ENCODE assay signal across 10 cellular contexts in genomic region chr11:16946477-16947282, GRCh38.
DNase-seq lines count a peak whose midpoint lies in the region; ATAC-seq lines count a peak whose summit lies in the region.
"Had no signal": no experiment of that assay in that cellular context is flagged by ENCODE, and none has a peak within 500 bp of the region (broad histone marks: within the 10 kb centered on the region; RNA-seq: fewer than 3 reads in every experiment).

No MANE protein-coding gene starts in this region.

- H3K4me1 ChIP-seq in HAP-1: peaks cover 18% of the 10 kb centered on the region
- H3K4me1 ChIP-seq: foreskin keratinocyte had no signal

- CTCF ChIA-PET in activated CD4-positive, alpha-beta memory T cell treated with anti-CD3 and anti-CD28 coated beads for 36 hours (lab: Charles Lee): interaction anchor here (0.6 to 3.7 kb wide), 8 partner anchors 10 to 160 kb away, joined by 3 to 29 read pairs (median 4); partner anchors contain the start of gene RPS13
- CTCF ChIA-PET in activated CD4-positive, alpha-beta memory T cell treated with anti-CD3 and anti-CD28 coated beads, Interleukin-2, amount 10 ng/mL, durations not matched to agents 7 days and 5 days (lab: Charles Lee): interaction anchor here (0.6 to 4.1 kb wide), 7 partner anchors 9 to 277 kb away, joined by 3 to 18 read pairs (median 4); no protein-coding TSS in a partner anchor

- no peak overlapping the region for H3K27ac Mint-ChIP-seq in activated CD4-positive, alpha-beta memory T cell treated with anti-CD3 and anti-CD28 coated beads for 36 hours
- no peak overlapping the region for H3K27ac Mint-ChIP-seq in activated CD4-positive, alpha-beta memory T cell treated with anti-CD3 and anti-CD28 coated beads, Interleukin-2, amount 10 ng/mL, durations not matched to agents 7 days and 5 days

- no peak overlapping the region for H3K4me3 Mint-ChIP-seq in activated CD4-positive, alpha-beta memory T cell treated with anti-CD3 and anti-CD28 coated beads for 36 hours
- no peak overlapping the region for H3K4me3 Mint-ChIP-seq in activated CD4-positive, alpha-beta memory T cell treated with anti-CD3 and anti-CD28 coated beads, Interleukin-2, amount 10 ng/mL, durations not matched to agents 7 days and 5 days

- ATAC-seq in HG02852 (IDR thresholded peaks at IDR 0.05; ENCODE audit: unreplicated experiment): peak; percentile 61
- peak; percentile 60 for ATAC-seq in stimulated activated naive CD8-positive, alpha-beta T cell treated with anti-CD3 and anti-CD28 coated beads, Interleukin-15, Interleukin-2, amounts not matched to agents 100 U/mL and 50 U/mL, for 24 hours

- no peaks in the 10 kb centered on the region for H3K36me3 ChIP-seq in HAP-1 (replicated peaks)
- H3K36me3 ChIP-seq: MG63 had no signal

- in situ Hi-C loops in HAP-1 (cut with MboI; ENCODE audit: low sequenced_read_pairs): loop anchor here (10.0 kb wide), 1 partner anchor 128 kb away; the partner anchor contains the start of gene RPS13

- no peaks in the 10 kb centered on the region for H3K9me3 ChIP-seq in HAP-1
- H3K9me3 ChIP-seq: MG63 had no signal

- no peaks in the 10 kb centered on the region for H3K27me3 Mint-ChIP-seq in activated CD4-positive, alpha-beta memory T cell treated with anti-CD3 and anti-CD28 coated beads for 36 hours
- no peaks in the 10 kb centered on the region for H3K27me3 Mint-ChIP-seq in activated CD4-positive, alpha-beta memory T cell treated with anti-CD3 and anti-CD28 coated beads, Interleukin-2, amount 10 ng/mL, durations not matched to agents 7 days and 5 days

- H3K27me3 ChIP-seq in HAP-1 (ENCODE audit: low read depth): no peaks in the 10 kb centered on the region
- H3K27me3 ChIP-seq: foreskin keratinocyte, MG63 had no signal

- peak; percentile 22 for DNase-seq in activated CD4-positive, alpha-beta memory T cell treated with anti-CD3 and anti-CD28 coated beads for 36 hours
- no peak for DNase-seq in activated CD4-positive, alpha-beta memory T cell treated with anti-CD3 and anti-CD28 coated beads, Interleukin-2, amount 10 ng/mL, durations not matched to agents 7 days and 5 days
- peak; percentile 24 for DNase-seq in NCI-H69 (lab: John Stamatoyannopoulos, UW)
- DNase-seq in stimulated activated naive CD8-positive, alpha-beta T cell treated with anti-CD3 and anti-CD28 coated beads, Interleukin-15, Interleukin-2, amounts not matched to agents 100 U/mL and 50 U/mL, for 24 hours: no peak
- no peak for DNase-seq in NK-92 (lab: John Stamatoyannopoulos, UW; ENCODE audit: unreplicated experiment)
- no peak for DNase-seq in HAP-1 (ENCODE audit: low spot score in 2 of 2)
- no peak for DNase-seq in LoVo (ENCODE audit: low spot score)

- H3K36me3 Mint-ChIP-seq in activated CD4-positive, alpha-beta memory T cell treated with anti-CD3 and anti-CD28 coated beads for 36 hours: no peaks in the 10 kb centered on the region
- no peaks in the 10 kb centered on the region for H3K36me3 Mint-ChIP-seq in activated CD4-positive, alpha-beta memory T cell treated with anti-CD3 and anti-CD28 coated beads, Interleukin-2, amount 10 ng/mL, durations not matched to agents 7 days and 5 days (ENCODE audit: low read depth)

- no peaks in the 10 kb centered on the region for H3K9me3 Mint-ChIP-seq in activated CD4-positive, alpha-beta memory T cell treated with anti-CD3 and anti-CD28 coated beads for 36 hours
- no peaks in the 10 kb centered on the region for H3K9me3 Mint-ChIP-seq in activated CD4-positive, alpha-beta memory T cell treated with anti-CD3 and anti-CD28 coated beads, Interleukin-2, amount 10 ng/mL, durations not matched to agents 7 days and 5 days

- H3K4me3 ChIP-seq in HAP-1: no peak overlapping the region
- H3K4me3 ChIP-seq: MG63 had no signal

- POLR2A ChIA-PET in activated CD4-positive, alpha-beta memory T cell treated with anti-CD3 and anti-CD28 coated beads for 36 hours (lab: Charles Lee): interaction anchor here (1.5 kb wide), 1 partner anchor 116 kb away, joined by 4 read pairs; no protein-coding TSS in a partner anchor
- POLR2A ChIA-PET in activated CD4-positive, alpha-beta memory T cell treated with anti-CD3 and anti-CD28 coated beads, Interleukin-2, amount 10 ng/mL, durations not matched to agents 7 days and 5 days (lab: Charles Lee): no interaction called here

- H3K4me1 Mint-ChIP-seq in activated CD4-positive, alpha-beta memory T cell treated with anti-CD3 and anti-CD28 coated beads for 36 hours (ENCODE audit: low read depth): peaks cover 9% of the 10 kb centered on the region
- peaks cover 6% of the 10 kb centered on the region for H3K4me1 Mint-ChIP-seq in activated CD4-positive, alpha-beta memory T cell treated with anti-CD3 and anti-CD28 coated beads, Interleukin-2, amount 10 ng/mL, durations not matched to agents 7 days and 5 days

- intact Hi-C loops in activated CD4-positive, alpha-beta memory T cell treated with anti-CD3 and anti-CD28 coated beads for 36 hours (cut with micrococcal nuclease): loop anchor here (1.0 to 5.0 kb wide), 2 partner anchors 117 to 131 kb away; partner anchors contain the start of gene RPS13

Comparison
In these comparisons a context has a peak if more than half of its experiments do, and no peak if none do; other contexts are left out.
1. DNase-seq: peak in activated CD4-positive, alpha-beta memory T cell treated with anti-CD3 and anti-CD28 coated beads for 36 hours (single experiment) and NCI-H69 (single experiment); none in activated CD4-positive, alpha-beta memory T cell treated with anti-CD3 and anti-CD28 coated beads, Interleukin-2, amount 10 ng/mL, durations not matched to agents 7 days and 5 days (single experiment), stimulated activated naive CD8-positive, alpha-beta T cell treated with anti-CD3 and anti-CD28 coated beads, Interleukin-15, Interleukin-2, amounts not matched to agents 100 U/mL and 50 U/mL, for 24 hours (single experiment), NK-92 (single experiment), HAP-1 (0 of 2) and LoVo (single experiment).